Comparison of ENCODE assay signal across 27 cellular contexts in the genomic region with DNA sequence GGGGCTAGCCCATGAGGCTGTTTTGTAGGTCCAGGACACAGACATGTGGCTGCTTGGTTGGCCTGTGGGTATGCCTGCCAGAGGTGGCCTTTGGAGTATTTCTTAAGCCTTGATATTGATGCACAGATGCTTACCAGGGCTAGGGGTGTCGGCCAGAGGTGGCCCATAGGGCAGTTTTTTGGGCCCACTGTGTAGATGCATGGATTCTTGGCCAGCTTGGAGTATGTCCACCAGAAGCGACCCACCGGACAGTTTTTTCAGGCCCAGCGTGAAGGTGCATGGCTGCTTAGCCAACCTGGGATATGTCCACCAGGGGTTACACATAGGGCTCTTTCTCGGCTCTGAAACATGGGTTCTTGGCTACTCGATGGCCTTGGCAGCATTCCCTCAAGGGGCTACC.
"Had no signal": no experiment of that assay in that cellular context is flagged by ENCODE, and none has a peak within 500 bp of the region (broad histone marks: within the 10 kb centered on the region; RNA-seq: fewer than 3 reads in every experiment).

No MANE protein-coding gene starts in this region.

- H3K27me3 ChIP-seq: dorsolateral prefrontal cortex, esophagus squamous epithelium, gastrocnemius medialis, hepatocyte, left lung had no signal

- H3K9me3 ChIP-seq: gastrocnemius medialis had no signal

- FAIRE-seq: colon, endometrium had no signal

- H3K36me3 ChIP-seq: esophagus squamous epithelium, gastrocnemius medialis, left lung, lower lobe of right lung had no signal

- H3K4me1 ChIP-seq: esophagus squamous epithelium, gastrocnemius medialis, left lung, lower lobe of right lung had no signal

- H3K27ac ChIP-seq: coronary artery, dorsolateral prefrontal cortex, epithelial cell of prostate, esophagus squamous epithelium, gastrocnemius medialis, hepatocyte, left lung, lower lobe of right lung had no signal

- H3K4me3 ChIP-seq: coronary artery, dorsolateral prefrontal cortex, esophagus squamous epithelium, gastrocnemius medialis, hepatocyte, left lung, lower lobe of right lung, mucosa of descending colon had no signal

- DNase-seq: cerebellar nuclear complex; dermis blood vessel endothelial cell; dorsolateral prefrontal cortex; effector CD4-positive, alpha-beta T cell; effector memory CD8-positive, alpha-beta T cell; erythroblast; esophagus squamous epithelium; foreskin fibroblast; foreskin melanocyte; gastrocnemius medialis; glutamatergic neuron; head of caudate nucleus; hypothalamus; immature natural killer cell; islet precursor cell; left cardiac atrium; left ventricle myocardium superior; lower lobe of right lung; mesenchymal stem cell had no signal

- ATAC-seq: effector memory CD8-positive, alpha-beta T cell; esophagus mucosa; gastrocnemius medialis; left cardiac atrium; left lung; left ventricle myocardium superior; lower lobe of right lung; mucosa of descending colon had no signal
